In the genomic region with DNA sequence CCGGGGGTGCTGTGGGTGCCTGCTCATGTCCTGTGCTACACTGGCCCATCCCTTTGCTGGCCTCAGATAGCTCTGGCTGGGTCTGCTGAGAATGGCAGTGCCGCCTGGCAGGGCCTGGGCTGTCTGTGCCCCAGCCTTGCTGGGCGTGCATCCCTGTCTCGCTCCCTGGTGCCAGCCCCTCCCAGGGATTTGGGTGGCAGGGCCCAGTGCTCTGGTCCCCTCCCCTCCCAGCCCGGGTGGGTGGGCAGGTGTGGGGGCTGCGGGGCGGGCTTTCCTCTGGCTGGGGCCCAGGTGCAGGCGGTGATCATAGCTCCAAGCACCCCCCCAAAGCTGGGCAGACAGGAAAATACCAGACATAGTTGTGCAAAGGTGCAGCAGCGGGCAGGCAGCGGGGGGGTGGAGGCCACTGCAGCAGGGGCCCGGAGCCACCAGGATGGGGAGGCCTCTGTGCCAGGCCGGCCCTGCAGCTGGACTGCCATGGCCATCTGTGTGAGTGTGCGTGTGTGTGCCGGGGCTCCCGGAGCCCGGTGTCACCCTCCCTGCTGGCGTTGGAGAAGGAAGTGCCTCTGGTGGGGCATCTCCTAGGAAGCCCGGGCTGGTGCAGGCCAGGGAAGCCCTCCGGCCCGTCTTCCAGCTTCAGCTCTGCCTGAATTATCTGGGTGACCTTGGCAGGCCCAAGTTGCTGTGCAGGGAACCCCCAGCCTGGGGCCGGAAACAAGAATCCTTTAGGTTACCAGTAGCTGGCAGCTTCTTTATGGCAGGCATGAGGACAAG, we compare ENCODE assay signal across 1 cellular context.
TF ChIP-seq lines count a peak whose summit lies in the region.

No MANE protein-coding gene starts in this region.

TF ChIP-seq in IMR-90, 13 proteins besides CTCF, POLR2A, EP300 and RAD21:
- TF ChIP-seq RCOR1 (IDR thresholded peaks at IDR 0.05; ENCODE audit: insufficient replicate concordance, low read length) (no peak), FOS (IDR thresholded peaks at IDR 0.05; ENCODE audit: low read depth, low read length) (no peak), MAFK (IDR thresholded peaks at IDR 0.05; ENCODE audit: low read depth, low read length) (no peak), BHLHE40 (IDR thresholded peaks at IDR 0.05; ENCODE audit: low read depth, low read length) (no peak), RFX5 (IDR thresholded peaks at IDR 0.05; ENCODE audit: low read depth, low read length) (no peak), MXI1 (IDR thresholded peaks at IDR 0.05; ENCODE audit: borderline replicate concordance, low read depth, low read length) (no peak), CHD1 (IDR thresholded peaks at IDR 0.05; ENCODE audit: low read depth, low read length) (no peak), CEBPB (IDR thresholded peaks at IDR 0.05; ENCODE audit: low read depth, low read length) (no peak), SMC3 (IDR thresholded peaks at IDR 0.05; ENCODE audit: low read depth, low read length) (no peak), MAZ (IDR thresholded peaks at IDR 0.05; ENCODE audit: borderline replicate concordance, low read depth, low read length) (no peak), NFE2L2 (IDR thresholded peaks at IDR 0.05; ENCODE audit: low read depth, low read length) (no peak)
- TF ChIP-seq, protein P1, sequence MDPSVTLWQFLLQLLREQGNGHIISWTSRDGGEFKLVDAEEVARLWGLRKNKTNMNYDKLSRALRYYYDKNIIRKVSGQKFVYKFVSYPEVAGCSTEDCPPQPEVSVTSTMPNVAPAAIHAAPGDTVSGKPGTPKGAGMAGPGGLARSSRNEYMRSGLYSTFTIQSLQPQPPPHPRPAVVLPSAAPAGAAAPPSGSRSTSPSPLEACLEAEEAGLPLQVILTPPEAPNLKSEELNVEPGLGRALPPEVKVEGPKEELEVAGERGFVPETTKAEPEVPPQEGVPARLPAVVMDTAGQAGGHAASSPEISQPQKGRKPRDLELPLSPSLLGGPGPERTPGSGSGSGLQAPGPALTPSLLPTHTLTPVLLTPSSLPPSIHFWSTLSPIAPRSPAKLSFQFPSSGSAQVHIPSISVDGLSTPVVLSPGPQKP (IDR thresholded peaks at IDR 0.05; ENCODE audit: borderline replicate concordance, low read depth, low read length) = no peak
- TF ChIP-seq, protein P2, sequence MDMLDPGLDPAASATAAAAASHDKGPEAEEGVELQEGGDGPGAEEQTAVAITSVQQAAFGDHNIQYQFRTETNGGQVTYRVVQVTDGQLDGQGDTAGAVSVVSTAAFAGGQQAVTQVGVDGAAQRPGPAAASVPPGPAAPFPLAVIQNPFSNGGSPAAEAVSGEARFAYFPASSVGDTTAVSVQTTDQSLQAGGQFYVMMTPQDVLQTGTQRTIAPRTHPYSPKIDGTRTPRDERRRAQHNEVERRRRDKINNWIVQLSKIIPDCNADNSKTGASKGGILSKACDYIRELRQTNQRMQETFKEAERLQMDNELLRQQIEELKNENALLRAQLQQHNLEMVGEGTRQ (IDR thresholded peaks at IDR 0.05; ENCODE audit: low read depth, low read length) = no peak
TF ChIP-seq in IMR-90: peak in this region for 0.
